9 cellular contexts compared by ENCODE assay signal in genomic region chr20:62643521-62644043, GRCh38. TPM values are rescaled to one million over a fixed set of nuclear protein-coding genes. Genes with fewer than 3 reads are reported as not detected.
DNase-seq lines count a peak whose midpoint lies in the region; ATAC-seq, FAIRE-seq and TF ChIP-seq lines count a peak whose summit lies in the region.
"Had no signal": no experiment of that assay in that cellular context is flagged by ENCODE, and none has a peak within 500 bp of the region (broad histone marks: within the 10 kb centered on the region; RNA-seq: fewer than 3 reads in every experiment).

No MANE protein-coding gene starts in this region.

- H3K36me3 ChIP-seq in hepatocyte (replicated peaks; ENCODE audit: insufficient read depth, low read depth) (no peaks in the 10 kb centered on the region), small intestine (ENCODE audit: control insufficient read depth in 2 of 2, insufficient read depth in 2 of 2, low read length in 2 of 2) (no peaks in the 10 kb centered on the region), osteoblast (ENCODE audit: insufficient read depth, low read length) (no peaks in the 10 kb centered on the region)

- H2AK5ac ChIP-seq in H9 (ENCODE audit: insufficient read length, low read length), result no peak overlapping the region

- no peak overlapping the region for H3K4ac ChIP-seq in H9 (ENCODE audit: low read depth, low read length)

- H2BK12ac ChIP-seq in H9 (ENCODE audit: insufficient read length, low read depth, low read length), result no peak overlapping the region

- no peak overlapping the region for H2BK5ac ChIP-seq in H9 (ENCODE audit: insufficient read length, low read length)

- H3K14ac ChIP-seq in H9 (ENCODE audit: insufficient read depth, low read length), result no peak overlapping the region

- H3K4me2 ChIP-seq in H9 (ENCODE audit: insufficient read depth, insufficient read length, low read length), result peak overlapping the region; percentile 67
- peak overlapping the region; percentile 92 for H3K4me2 ChIP-seq in hepatocyte
- H3K4me2 ChIP-seq in osteoblast (ENCODE audit: insufficient read depth, low read length), result no peak overlapping the region

- H3K9ac ChIP-seq in H9 (ENCODE audit: extremely low read depth, insufficient read length, low read length), result no peak overlapping the region

- H4K8ac ChIP-seq in H9 (replicated peaks; ENCODE audit: insufficient read length, low read depth, low read length), result no peak overlapping the region

- H2BK15ac ChIP-seq in H9 (ENCODE audit: low read depth, low read length), result no peak overlapping the region

- no peaks in the 10 kb centered on the region; a peak in 1 of 5 replicates for H3K9me3 Mint-ChIP-seq in H9

- TF ChIP-seq CTCF in H9 (conservative IDR thresholded peaks at IDR 0.05) (no peak), hepatocyte (IDR thresholded peaks at IDR 0.05; ENCODE audit: poor library complexity) (no peak), osteoblast (IDR thresholded peaks at IDR 0.05; ENCODE audit: extremely low read depth, low read depth, low read length) (no peak)

- H3K27ac ChIP-seq in H9 (ENCODE audit: insufficient read length, low read depth, low read length) (no peak overlapping the region), hepatocyte (no peak overlapping the region), small intestine (ENCODE audit: low read depth in 1 of 2, low read length in 1 of 2) (peak overlapping the region in 1 of 2 donors; percentile 92), osteoblast (ENCODE audit: low read depth, low read length) (no peak overlapping the region)

- H3K9me3 ChIP-seq in H9 (ENCODE audit: control insufficient read depth, low read depth, low read length) (no peaks in the 10 kb centered on the region), hepatocyte (ENCODE audit: low read depth) (no peaks in the 10 kb centered on the region), small intestine (ENCODE audit: control insufficient read depth, low read depth) (no peaks in the 10 kb centered on the region), osteoblast (ENCODE audit: low read depth, low read length) (no peaks in the 10 kb centered on the region)

- FAIRE-seq in small intestine (lab: Jason Lieb, UNC), result no peak
- FAIRE-seq: bronchial epithelial cell had no signal

- H2AFZ ChIP-seq in H9 (ENCODE audit: low read length) (no peak overlapping the region), hepatocyte (no peak overlapping the region), osteoblast (ENCODE audit: low read length) (no peak overlapping the region)

- peaks cover 3% of the 10 kb centered on the region; the same call in 1 of the 2 replicates for H3K79me2 ChIP-seq in H9 (ENCODE audit: insufficient read depth, low read length)
- H3K79me2 ChIP-seq in hepatocyte, result no peaks in the 10 kb centered on the region
- H3K79me2 ChIP-seq in osteoblast (ENCODE audit: insufficient read depth, low read length), result no peaks in the 10 kb centered on the region

- H3K79me1 ChIP-seq in H9 (ENCODE audit: insufficient read depth, low read depth, low read length, poor library complexity, severe bottlenecking), result no peaks in the 10 kb centered on the region

- H2BK20ac ChIP-seq in H9 (ENCODE audit: low read depth, low read length, poor library complexity, severe bottlenecking), result no peak overlapping the region

- no peak overlapping the region for H3K27ac Mint-ChIP-seq in H9

- no peak overlapping the region for H4K5ac ChIP-seq in H9 (ENCODE audit: insufficient read length, low read depth, low read length)

- H3K4me1 Mint-ChIP-seq in H9, result peaks cover 10 to 27% of the 10 kb centered on the region in 2 experiments

- no peak overlapping the region for H2BK120ac ChIP-seq in H9 (ENCODE audit: low read depth, low read length, poor library complexity, severe bottlenecking)

- no CpG with 5 or more reads among the region's 14 CpGs for WGBS in H9 (ENCODE audit: extremely low coverage, insufficient read length, low lambda C conversion rate)
- 52% methylated on average over 14 of the region's 14 CpGs for WGBS in hepatocyte (ENCODE audit: low lambda C conversion rate, missing lambda C conversion rate)
- WGBS in small intestine, 3 donors, result 16 to 43% (median 32%) methylated on average over 14 of the region's 14 CpGs

- DNase-seq in H9, result no peak
- DNase-seq in SW480 (ENCODE audit: low spot score), result peak; percentile 42
- DNase-seq in hepatocyte (ENCODE audit: low spot score), result no peak
- peak; percentile 45 for DNase-seq in small intestine
- DNase-seq in glomerular visceral epithelial cell (ENCODE audit: extremely low spot score), result no peak
- no peak for DNase-seq in osteoblast (ENCODE audit: insufficient read length, low spot score, missing footprints)
- DNase-seq in NCI-H1436 (lab: John Stamatoyannopoulos, UW), result no peak

- peaks cover 0 to 2% (median 0%) of the 10 kb centered on the region in 3 experiments; a peak in 1 of 7 replicates for H3K36me3 Mint-ChIP-seq in H9 (ENCODE audit: insufficient read depth in 1 of 3, low read depth in 3 of 3)

- no peak overlapping the region for H4K91ac ChIP-seq in H9 (ENCODE audit: insufficient read length, low read depth, low read length)

- H3K18ac ChIP-seq in H9 (ENCODE audit: insufficient read length, low read depth, low read length), result no peak overlapping the region

- peaks cover 58% of the 10 kb centered on the region for H3K27me3 Mint-ChIP-seq in H9 (ENCODE audit: low read depth)

- no peak for ATAC-seq in HG03097 (IDR thresholded peaks at IDR 0.05; ENCODE audit: low FRiP score, unreplicated experiment)

- H3K27me3 ChIP-seq in H9 (ENCODE audit: insufficient read depth, low read length), result peaks cover 9% of the 10 kb centered on the region; the same call in 1 of the 2 replicates
- H3K27me3 ChIP-seq in hepatocyte, result peaks cover 33% of the 10 kb centered on the region
- H3K27me3 ChIP-seq in small intestine (ENCODE audit: control insufficient read depth in 2 of 2, insufficient read depth in 2 of 2, low read length in 2 of 2), result no peaks in the 10 kb centered on the region
- peaks cover 50% of the 10 kb centered on the region for H3K27me3 ChIP-seq in osteoblast (ENCODE audit: insufficient read depth, low read length)

- H3K4me3 Mint-ChIP-seq in H9, result peak overlapping the region; percentile 67 to 70

- H4K20me1 ChIP-seq in H9 (ENCODE audit: control insufficient read depth, insufficient read depth, insufficient read length) (no peaks in the 10 kb centered on the region), hepatocyte (ENCODE audit: insufficient read depth, poor library complexity, severe bottlenecking) (no peaks in the 10 kb centered on the region), osteoblast (ENCODE audit: insufficient read depth, low read length) (no peaks in the 10 kb centered on the region)

- H3K56ac ChIP-seq in H9 (ENCODE audit: insufficient read length, low read depth, low read length), result no peak overlapping the region

- H3K4me3 ChIP-seq in hepatocyte (peak overlapping the region; percentile 31), small intestine (ENCODE audit: low read depth in 1 of 2, low read length in 2 of 2) (peak overlapping the region in 1 of 2 donors; percentile 52), osteoblast (ENCODE audit: insufficient read depth, low read length) (no peak overlapping the region)

- H3T11ph ChIP-seq in H9 (ENCODE audit: low read length), result no peak overlapping the region

- no peaks in the 10 kb centered on the region for H3K9me2 ChIP-seq in hepatocyte (replicated peaks; ENCODE audit: insufficient read depth)

- peaks cover 8% of the 10 kb centered on the region for H3K23me2 ChIP-seq in H9 (ENCODE audit: insufficient read length, low read depth, low read length, poor library complexity, severe bottlenecking)

- H3K23ac ChIP-seq in H9 (ENCODE audit: insufficient read length, low read depth, low read length), result no peak overlapping the region

- peaks cover 5% of the 10 kb centered on the region for H3K4me1 ChIP-seq in H9 (ENCODE audit: insufficient read depth, low read length)
- H3K4me1 ChIP-seq in hepatocyte (ENCODE audit: insufficient read depth), result peaks cover 12% of the 10 kb centered on the region
- peaks cover 4 to 11% of the 10 kb centered on the region in 2 donors for H3K4me1 ChIP-seq in small intestine (ENCODE audit: control insufficient read depth in 2 of 2, insufficient read depth in 1 of 2, low read depth in 1 of 2, low read length in 1 of 2)
- H3K4me1 ChIP-seq in osteoblast (ENCODE audit: insufficient read depth, low read length), result no peaks in the 10 kb centered on the region

RNA-seq across cellular contexts. Expression of gene SLCO4A1, which starts 1.3 kb away (rescaled TPM):
- total RNA-seq in H9 (2021) (8.4 and 9.4 TPM in 2 replicates), hepatocyte (25.8 and 26.7 TPM in 2 replicates), osteoblast (under 0.01 TPM in 1 of 2 replicates, not detected in the other)
- polyA plus RNA-seq in hepatocyte (87.3 and 99.0 TPM in 2 replicates), small intestine (10 to 100 TPM in 1 of 3 donors, 1 to 10 TPM in 2; 2.2 to 22.4 (median 4.9) TPM)

Comparison
In these comparisons a context has a peak if more than half of its experiments do, and no peak if none do; other contexts are left out.
1. DNase-seq: peak in SW480 (single experiment) and small intestine (single experiment); none in H9 (single experiment), hepatocyte (single experiment), glomerular visceral epithelial cell (single experiment), osteoblast (single experiment) and NCI-H1436 (single experiment).